In the genomic region with DNA sequence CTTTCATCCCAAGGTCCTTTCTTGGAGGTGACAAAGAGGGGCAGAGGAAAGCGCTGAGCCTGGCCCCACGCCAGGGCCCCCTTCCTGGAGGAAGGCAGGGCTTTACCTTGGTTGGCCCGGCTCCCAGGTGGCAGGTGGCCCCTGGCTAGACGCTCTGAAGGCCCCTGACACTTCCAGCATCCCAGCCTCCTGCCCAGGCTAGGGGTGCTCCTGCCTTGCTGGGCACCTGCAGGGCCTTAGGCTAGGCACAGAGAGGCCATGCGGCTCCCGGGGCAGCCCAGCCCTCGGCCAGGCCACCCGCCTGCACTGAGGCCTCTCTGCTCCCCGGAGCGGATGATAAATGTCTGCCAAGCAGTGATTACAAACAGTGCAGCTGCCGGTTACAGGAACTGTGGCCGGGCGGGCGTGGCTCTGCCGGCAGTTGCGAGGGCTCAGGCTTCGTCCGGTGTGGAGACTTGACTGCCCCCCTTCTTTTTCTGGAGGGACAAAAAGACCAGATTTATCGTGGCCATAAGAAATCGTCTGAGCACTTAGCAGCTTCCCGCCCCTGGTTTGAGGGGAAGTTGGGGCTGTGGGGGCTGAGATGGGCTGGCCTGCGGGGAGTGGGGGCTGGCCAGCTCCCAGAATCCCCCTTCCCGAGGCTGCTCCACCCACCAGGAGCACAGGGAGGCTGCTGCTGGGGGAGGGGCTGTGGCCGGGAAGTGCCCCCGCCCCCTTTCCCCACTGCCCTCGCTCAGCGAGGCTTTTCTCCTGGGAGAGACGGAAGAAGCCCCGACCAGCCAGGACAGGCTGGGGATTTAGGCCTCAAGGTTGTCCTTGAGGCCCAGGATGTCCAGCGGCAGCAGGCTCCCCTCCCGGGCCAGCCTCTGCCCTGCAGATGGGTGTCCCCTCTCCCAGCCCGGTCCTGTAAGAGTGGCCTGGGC, we compare ENCODE assay signal across 8 cellular contexts. TPM values are rescaled to one million over a fixed set of nuclear protein-coding genes. Genes with fewer than 3 reads are reported as not detected.
DNase-seq lines count a peak whose midpoint lies in the region; ATAC-seq and TF ChIP-seq lines count a peak whose summit lies in the region.

No MANE protein-coding gene starts in this region.

- H3K27me3 ChIP-seq in PC-3 (ENCODE audit: low read length) = no peaks in the 10 kb centered on the region

- H3K36me3 Mint-ChIP-seq in activated naive CD8-positive, alpha-beta T cell = no peaks in the 10 kb centered on the region

- peak overlapping the region; percentile 30 for H3K4me3 Mint-ChIP-seq in activated naive CD8-positive, alpha-beta T cell

- no peak for TF ChIP-seq CTCF in PC-3 (conservative IDR thresholded peaks at IDR 0.05; ENCODE audit: low read depth, low read length)
- no peak for TF ChIP-seq CTCF in omental fat pad (IDR thresholded peaks at IDR 0.05)

- H3K9me3 ChIP-seq in PC-3 (ENCODE audit: low read length) = no peaks in the 10 kb centered on the region

- no peaks in the 10 kb centered on the region for H3K9me3 Mint-ChIP-seq in activated naive CD8-positive, alpha-beta T cell (ENCODE audit: low read depth)

- CTCF ChIA-PET in HEK293T (lab: Yijun Ruan, JAX) = no interaction called here
- CTCF ChIA-PET in PC-3 (lab: Charles Lee) = no interaction called here

- no peaks in the 10 kb centered on the region for H3F3A ChIP-seq in PC-3 (ENCODE audit: low read length, unreplicated experiment)

- BruUV-seq in PC-3 (replicated peaks; lab: Mats Ljungman, UMichigan) = no TSS peak

- no peaks in the 10 kb centered on the region for H3K79me2 ChIP-seq in PC-3 (ENCODE audit: low read length)

- no peak overlapping the region for H3K27ac Mint-ChIP-seq in activated naive CD8-positive, alpha-beta T cell

- DNase-seq in AML-193 (lab: John Stamatoyannopoulos, UW) = peak; percentile 40 to 56
- peak; percentile 58 for DNase-seq in HEK293T (ENCODE audit: extremely low spot score)
- peak; percentile 69 for DNase-seq in PC-3
- DNase-seq in Right ventricle myocardium inferior (ENCODE audit: missing footprints) = peak; percentile 93
- peak; percentile 49 for DNase-seq in omental fat pad (ENCODE audit: low spot score)

- H3K27me3 Mint-ChIP-seq in activated naive CD8-positive, alpha-beta T cell = no peaks in the 10 kb centered on the region

- H3K36me3 ChIP-seq in PC-3 (ENCODE audit: low read depth, low read length) = no peaks in the 10 kb centered on the region

- H4K20me1 ChIP-seq in PC-3 (ENCODE audit: low read length) = no peaks in the 10 kb centered on the region

- H3K27ac ChIP-seq in PC-3 (ENCODE audit: low read length) = peak overlapping the region; percentile 80

- peak overlapping the region; percentile 74 for H3K9ac ChIP-seq in PC-3 (ENCODE audit: low read length)

- H3K4me2 ChIP-seq in PC-3 (ENCODE audit: low read length) = peak overlapping the region; percentile 86

- H3K9me2 ChIP-seq in PC-3 (replicated peaks; ENCODE audit: low read length) = no peaks in the 10 kb centered on the region

- peak overlapping the region; percentile 47 for H3K4me3 ChIP-seq in PC-3 (ENCODE audit: low read length)

- H2AFZ ChIP-seq in PC-3 (ENCODE audit: low read length) = peak overlapping the region; percentile 89

- intact Hi-C loops in PC-3 (cut with micrococcal nuclease) = loop anchor here (2.0 kb wide), 1 partner anchor 60 kb away; no protein-coding TSS in a partner anchor
- intact Hi-C loops in Right ventricle myocardium inferior (cut with DNase I) = no loop called here

- POLR2A ChIA-PET in HEK293T (lab: Yijun Ruan, JAX) (interaction anchor here (0.9 to 1.4 kb wide), 2 partner anchors 8 to 9 kb away, joined by 3 to 5 read pairs; no protein-coding TSS in a partner anchor), PC-3 (lab: Charles Lee; ENCODE audit: unreplicated experiment) (no interaction called here)

- peaks cover 9% of the 10 kb centered on the region for H3K4me1 Mint-ChIP-seq in activated naive CD8-positive, alpha-beta T cell (ENCODE audit: low read depth)

- ATAC-seq in PC-3 (peak; percentile 84), Right ventricle myocardium inferior (peak; percentile 92), omental fat pad (ENCODE audit: low FRiP score) (peak; percentile 83), GM21737 (IDR thresholded peaks at IDR 0.05; ENCODE audit: unreplicated experiment) (no peak), GM21381 (IDR thresholded peaks at IDR 0.05; ENCODE audit: unreplicated experiment) (no peak)

- H3K4me1 ChIP-seq in PC-3 (ENCODE audit: insufficient read depth, low read length) = peaks cover 16% of the 10 kb centered on the region

TF ChIP-seq in HEK293T, 16 proteins besides CTCF, POLR2A, EP300 and RAD21:
- TF ChIP-seq HDGF (IDR thresholded peaks at IDR 0.05; ENCODE audit: borderline replicate concordance) = no peak
- no peak for TF ChIP-seq ELF4 (IDR thresholded peaks at IDR 0.05)
- TF ChIP-seq, protein P1, sequence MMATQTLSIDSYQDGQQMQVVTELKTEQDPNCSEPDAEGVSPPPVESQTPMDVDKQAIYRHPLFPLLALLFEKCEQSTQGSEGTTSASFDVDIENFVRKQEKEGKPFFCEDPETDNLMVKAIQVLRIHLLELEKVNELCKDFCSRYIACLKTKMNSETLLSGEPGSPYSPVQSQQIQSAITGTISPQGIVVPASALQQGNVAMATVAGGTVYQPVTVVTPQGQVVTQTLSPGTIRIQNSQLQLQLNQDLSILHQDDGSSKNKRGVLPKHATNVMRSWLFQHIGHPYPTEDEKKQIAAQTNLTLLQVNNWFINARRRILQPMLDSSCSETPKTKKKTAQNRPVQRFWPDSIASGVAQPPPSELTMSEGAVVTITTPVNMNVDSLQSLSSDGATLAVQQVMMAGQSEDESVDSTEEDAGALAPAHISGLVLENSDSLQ (IDR thresholded peaks at IDR 0.05) = peak; percentile 74
- TF ChIP-seq FOXA1 (IDR thresholded peaks at IDR 0.05) = no peak
- TF ChIP-seq L3MBTL2 (conservative IDR thresholded peaks at IDR 0.05) = no peak
- TF ChIP-seq ZNF384 (IDR thresholded peaks at IDR 0.05) = no peak
TF ChIP-seq in HEK293T: peak in this region for 1.

RNA-seq across cellular contexts. Expression of a gene that starts 31.6 kb away (rescaled TPM):
- 65.9 and 77.3 TPM in 2 replicates for total RNA-seq in PC-3 (2014; rRNA removed)
- total RNA-seq in Right ventricle myocardium inferior = 119 TPM
- 10 to 100 TPM; 28.4 to 56.7 (median 34.6) TPM for total RNA-seq in omental fat pad

Comparison
In these comparisons a context has a peak if more than half of its experiments do, and no peak if none do; other contexts are left out.
1. ATAC-seq: peak in PC-3 (single experiment), Right ventricle myocardium inferior (single experiment) and omental fat pad (single experiment); none in GM21737 (single experiment) and GM21381 (single experiment).
2. Peak in every context shown above with its lines, with median percentiles within 50 percentile points of each other: DNase-seq.